26 cellular contexts compared by ENCODE assay signal in genomic region chr3:56190130-56190529, GRCh38.
"Had no signal": no experiment of that assay in that cellular context is flagged by ENCODE, and none has a peak within 500 bp of the region (broad histone marks: within the 10 kb centered on the region; RNA-seq: fewer than 3 reads in every experiment).

No MANE protein-coding gene starts in this region.

- H3K27ac ChIP-seq: colonic mucosa, coronary artery, epithelial cell of prostate, esophagus muscularis mucosa, esophagus squamous epithelium, foreskin keratinocyte, gastrocnemius medialis, gastroesophageal sphincter, heart left ventricle, heart right ventricle, hepatocyte had no signal

- H3K4me1 ChIP-seq: colonic mucosa, esophagus muscularis mucosa, esophagus squamous epithelium, foreskin keratinocyte, gastrocnemius medialis, gastroesophageal sphincter, heart left ventricle, heart right ventricle had no signal

- H3K27ac Mint-ChIP-seq: dendritic cell treated with granulocyte-macrophage colony-stimulating factor and Interleukin-4, amounts not matched to agents 40 ng/mL and 50 ng/mL, for 4 days; effector memory CD8-positive, alpha-beta T cell had no signal

- H3K27me3 Mint-ChIP-seq: dendritic cell treated with granulocyte-macrophage colony-stimulating factor and Interleukin-4, amounts not matched to agents 40 ng/mL and 50 ng/mL, for 4 days had no signal

- DNase-seq: colonic mucosa; cortex of kidney; dermis blood vessel endothelial cell; effector CD4-positive, alpha-beta T cell; effector CD8-positive, alpha-beta T cell; effector memory CD4-positive, alpha-beta T cell; effector memory CD8-positive, alpha-beta T cell; endodermal cell; erythroblast; esophagus squamous epithelium; foreskin fibroblast; foreskin keratinocyte; foreskin melanocyte; gastrocnemius medialis; glutamatergic neuron; head of caudate nucleus; heart left ventricle; heart right ventricle had no signal

- H3K9me3 ChIP-seq: colonic mucosa, esophagus muscularis mucosa, esophagus squamous epithelium, gastrocnemius medialis, gastroesophageal sphincter, heart left ventricle, heart right ventricle had no signal

- H2AFZ ChIP-seq: hepatocyte had no signal

- H3K4me3 ChIP-seq: colonic mucosa, coronary artery, dorsolateral prefrontal cortex, esophagus muscularis mucosa, esophagus squamous epithelium, gastrocnemius medialis, gastroesophageal sphincter, heart left ventricle, heart right ventricle, hepatocyte had no signal

- H3K4me2 ChIP-seq: hepatocyte had no signal

- H3K79me2 ChIP-seq: hepatocyte had no signal

- ATAC-seq: effector memory CD8-positive, alpha-beta T cell; esophagus mucosa; foreskin keratinocyte; gastrocnemius medialis; gastroesophageal sphincter; heart left ventricle; heart right ventricle had no signal

- H3K9me3 Mint-ChIP-seq: dendritic cell treated with granulocyte-macrophage colony-stimulating factor and Interleukin-4, amounts not matched to agents 40 ng/mL and 50 ng/mL, for 4 days; effector memory CD8-positive, alpha-beta T cell; endodermal cell had no signal

- H3K4me3 Mint-ChIP-seq: dendritic cell treated with granulocyte-macrophage colony-stimulating factor and Interleukin-4, amounts not matched to agents 40 ng/mL and 50 ng/mL, for 4 days; effector memory CD8-positive, alpha-beta T cell; endodermal cell had no signal

- H3K27me3 ChIP-seq: colonic mucosa, dorsolateral prefrontal cortex, esophagus muscularis mucosa, esophagus squamous epithelium, foreskin keratinocyte, gastrocnemius medialis, gastroesophageal sphincter, heart left ventricle, heart right ventricle, hepatocyte had no signal

- H3K36me3 ChIP-seq: colonic mucosa, esophagus muscularis mucosa, esophagus squamous epithelium, gastrocnemius medialis, gastroesophageal sphincter, heart left ventricle, heart right ventricle had no signal
